ENCODE assay signal across 24 cellular contexts in genomic region chr17:38420518-38420917, GRCh38. TPM values are rescaled to one million over a fixed set of nuclear protein-coding genes. Genes with fewer than 3 reads are reported as not detected.
DNase-seq lines count a peak whose midpoint lies in the region; ATAC-seq and TF ChIP-seq lines count a peak whose summit lies in the region.
"Had no signal": no experiment of that assay in that cellular context is flagged by ENCODE, and none has a peak within 500 bp of the region (broad histone marks: within the 10 kb centered on the region; RNA-seq: fewer than 3 reads in every experiment).

No MANE protein-coding gene starts in this region.

- peak overlapping the region; percentile 68 for H3K18ac ChIP-seq in neuronal stem cell (ENCODE audit: low read length)
- no peak overlapping the region for H3K18ac ChIP-seq in trophoblast cell (ENCODE audit: low read length)

- peak overlapping the region; percentile 86 for H3K4me2 ChIP-seq in BLaER1
- no peak overlapping the region for H3K4me2 ChIP-seq in neuronal stem cell (ENCODE audit: insufficient read depth, low read length, poor library complexity, severe bottlenecking)
- no peak overlapping the region for H3K4me2 ChIP-seq in trophoblast cell (ENCODE audit: low read length)

- H3K4me3 ChIP-seq in BLaER1 (no peak overlapping the region), esophagus muscularis mucosa (peak overlapping the region; percentile 4 to 63 (median 36)), neuronal stem cell (ENCODE audit: low read length in 2 of 2) (no peak overlapping the region), trophoblast cell (ENCODE audit: low read depth, low read length) (no peak overlapping the region)
- H3K4me3 ChIP-seq: MG63 had no signal

- H3K4ac ChIP-seq in neuronal stem cell (ENCODE audit: low read length) (no peak overlapping the region), trophoblast cell (ENCODE audit: low read depth, low read length) (no peak overlapping the region)

- no peak overlapping the region for H2BK5ac ChIP-seq in neuronal stem cell (ENCODE audit: low read length)
- H2BK5ac ChIP-seq in trophoblast cell (ENCODE audit: low read depth, low read length, poor library complexity), result no peak overlapping the region

- H2AFZ ChIP-seq in neuronal stem cell (ENCODE audit: low read length) (no peak overlapping the region), trophoblast cell (ENCODE audit: insufficient read depth, low read length, poor library complexity) (no peak overlapping the region)

- H2AK5ac ChIP-seq in neuronal stem cell (ENCODE audit: low read depth, low read length), result no peak overlapping the region
- no peak overlapping the region for H2AK5ac ChIP-seq in trophoblast cell (ENCODE audit: low read length)

- WGBS in esophagus muscularis mucosa, result 56% methylated on average over 6 of the region's 6 CpGs
- WGBS in neuronal stem cell (ENCODE audit: extremely low coverage in 2 of 2, insufficient read length in 2 of 2, insufficient replicate concordance in 1 of 2), 2 donors, result no CpG with 5 or more reads among the region's 6 CpGs
- WGBS in trophoblast cell (ENCODE audit: extremely low coverage, insufficient coverage, insufficient read length), result no CpG with 5 or more reads among the region's 6 CpGs

- TF ChIP-seq CTCF in esophagus muscularis mucosa (IDR thresholded peaks at IDR 0.05), result no peak

- H2BK12ac ChIP-seq in neuronal stem cell (ENCODE audit: low read length), result peak overlapping the region; percentile 44
- no peak overlapping the region for H2BK12ac ChIP-seq in trophoblast cell (ENCODE audit: low read length)

- DNase-seq in SK-N-DZ (ENCODE audit: low spot score), result peak; percentile 67
- DNase-seq in esophagus muscularis mucosa (ENCODE audit: extremely low spot score), result no peak
- DNase-seq in neuronal stem cell (ENCODE audit: low spot score), result no peak
- no peak for DNase-seq in activated T-cell treated with anti-CD3 and anti-CD28 coated beads for 4 hours
- no peak for DNase-seq in OCI-M2 (lab: John Stamatoyannopoulos, UW; ENCODE audit: unreplicated experiment)
- DNase-seq in trophoblast cell, result no peak
- DNase-seq: activated CD4-positive, alpha-beta T cell treated with anti-CD3 and anti-CD28 coated beads, Interleukin-2, amount 50 U/mL, for 48 hours; activated naive CD4-positive, alpha-beta T cell treated with Interleukin-2 at 50 U/mL for 16 hours; activated T-cell treated with anti-CD3 and anti-CD28 coated beads, Interleukin-2, amount 50 U/mL, for 1 hour; amygdala; CD4-positive, CD25-positive, alpha-beta regulatory T cell; effector memory CD8-positive, alpha-beta T cell; kidney glomerular epithelial cell; MG63; midbrain; NCI-H1694; OCI-M1; SIG-M5; stimulated activated naive CD8-positive, alpha-beta T cell treated with anti-CD3 and anti-CD28 coated beads, Interleukin-15, amount 100 ng/mL, for 72 hours; T-helper 17 cell; WERI-Rb-1 had no signal

- H3K4me1 ChIP-seq in BLaER1 (peaks cover 85% of the 10 kb centered on the region), esophagus muscularis mucosa (peaks cover 53 to 75% (median 71%) of the 10 kb centered on the region in 4 donors), neuronal stem cell (ENCODE audit: control insufficient read depth in 2 of 2, insufficient read depth in 1 of 2, low read depth in 1 of 2, low read length in 2 of 2) (peaks cover 43 to 48% of the 10 kb centered on the region in 2 donors), trophoblast cell (ENCODE audit: control insufficient read depth in 1 of 2, insufficient read depth in 2 of 2, low read length in 2 of 2) (peaks cover 0 to 2% of the 10 kb centered on the region in 2 experiments)

- intact Hi-C loops in esophagus muscularis mucosa (cut with DNase I), result no loop called here

- ATAC-seq in GM21825 (IDR thresholded peaks at IDR 0.05; ENCODE audit: unreplicated experiment), result no peak
- ATAC-seq: effector memory CD8-positive, alpha-beta T cell; stimulated activated naive CD8-positive, alpha-beta T cell treated with anti-CD3 and anti-CD28 coated beads, Interleukin-15, amount 100 ng/mL, for 72 hours; T-helper 17 cell had no signal

- no peaks in the 10 kb centered on the region for H3K9me3 ChIP-seq in BLaER1
- no peaks in the 10 kb centered on the region for H3K9me3 ChIP-seq in esophagus muscularis mucosa
- H3K9me3 ChIP-seq in neuronal stem cell (replicated peaks in 1 of 2; ENCODE audit: control insufficient read depth in 2 of 2, insufficient read depth in 1 of 2, low read depth in 1 of 2, low read length in 2 of 2), result no peaks in the 10 kb centered on the region
- peaks cover 4% of the 10 kb centered on the region for H3K9me3 ChIP-seq in trophoblast cell (ENCODE audit: insufficient read depth, low read depth, low read length)
- H3K9me3 ChIP-seq: MG63 had no signal

- H3K9ac ChIP-seq in BLaER1 (no peak overlapping the region), neuronal stem cell (ENCODE audit: low read depth, low read length, poor library complexity) (no peak overlapping the region), trophoblast cell (ENCODE audit: low read length) (no peak overlapping the region)

- H4K20me1 ChIP-seq in BLaER1, result no peaks in the 10 kb centered on the region

- H4K91ac ChIP-seq in neuronal stem cell (ENCODE audit: low read depth, low read length, poor library complexity) (no peak overlapping the region), trophoblast cell (ENCODE audit: low read depth, low read length) (no peak overlapping the region)

- H3K23ac ChIP-seq in neuronal stem cell (ENCODE audit: low read depth, low read length, poor library complexity), result no peak overlapping the region
- H3K23ac ChIP-seq in trophoblast cell (ENCODE audit: low read length), result no peak overlapping the region

- H3K27me3 ChIP-seq in BLaER1 (peaks cover 40% of the 10 kb centered on the region), esophagus muscularis mucosa (peaks cover 0 to 24% (median 0%) of the 10 kb centered on the region in 4 donors), neuronal stem cell (ENCODE audit: control insufficient read depth in 3 of 3, insufficient read depth in 3 of 3, low read depth in 1 of 3, low read length in 3 of 3) (peaks cover 0 to 61% (median 6%) of the 10 kb centered on the region in 3 experiments), trophoblast cell (ENCODE audit: insufficient read depth, low read length) (peaks cover 28% of the 10 kb centered on the region)
- H3K27me3 ChIP-seq: MG63 had no signal

- H4K12ac ChIP-seq in trophoblast cell (ENCODE audit: low read depth, low read length), result no peak overlapping the region

- H2BK120ac ChIP-seq in neuronal stem cell (ENCODE audit: low read depth, low read length), result no peak overlapping the region
- no peak overlapping the region for H2BK120ac ChIP-seq in trophoblast cell (ENCODE audit: insufficient read depth, low read length, poor library complexity)

- no peak for TF ChIP-seq POLR2A in esophagus muscularis mucosa (IDR thresholded peaks at IDR 0.05; ENCODE audit: low read depth)

- H3K79me1 ChIP-seq in neuronal stem cell (ENCODE audit: low read depth, low read length) (no peaks in the 10 kb centered on the region), trophoblast cell (ENCODE audit: low read length) (no peaks in the 10 kb centered on the region)

- no peaks in the 10 kb centered on the region for H3K79me2 ChIP-seq in trophoblast cell (ENCODE audit: control insufficient read depth, insufficient read depth, low read length, poor library complexity)

- H3K36me3 ChIP-seq in BLaER1, result no peaks in the 10 kb centered on the region
- H3K36me3 ChIP-seq in esophagus muscularis mucosa, result no peaks in the 10 kb centered on the region
- H3K36me3 ChIP-seq in neuronal stem cell (replicated peaks in 1 of 2; ENCODE audit: control insufficient read depth in 2 of 2, insufficient read depth in 2 of 2, low read length in 2 of 2), result no peaks in the 10 kb centered on the region
- no peaks in the 10 kb centered on the region for H3K36me3 ChIP-seq in trophoblast cell (ENCODE audit: control insufficient read depth in 1 of 2, insufficient read depth in 2 of 2, low read length in 2 of 2)
- H3K36me3 ChIP-seq: MG63, WERI-Rb-1 had no signal

- H2BK15ac ChIP-seq in neuronal stem cell (ENCODE audit: low read length), result no peak overlapping the region

- no peak overlapping the region for H3K27ac ChIP-seq in BLaER1
- H3K27ac ChIP-seq in esophagus muscularis mucosa (replicated peaks in 1 of 4), result peak overlapping the region; percentile 79 to 92 (median 86)
- no peak overlapping the region for H3K27ac ChIP-seq in neuronal stem cell (replicated peaks; ENCODE audit: low read length)
- H3K27ac ChIP-seq in trophoblast cell (ENCODE audit: low read depth, low read length), result no peak overlapping the region
- H3K27ac ChIP-seq: WERI-Rb-1 had no signal

- H3K14ac ChIP-seq in neuronal stem cell (ENCODE audit: low read length), result no peak overlapping the region
- no peak overlapping the region for H3K14ac ChIP-seq in trophoblast cell (ENCODE audit: low read length)

- H4K8ac ChIP-seq in neuronal stem cell (ENCODE audit: low read depth, low read length) (no peak overlapping the region), trophoblast cell (ENCODE audit: low read depth, low read length) (no peak overlapping the region)

- no peak for TF ChIP-seq EP300 in esophagus muscularis mucosa (IDR thresholded peaks at IDR 0.05)

RNA-seq across cellular contexts. Expression of gene ARHGAP23, which starts 7.7 kb away (rescaled TPM):
- 18.2 and 21.7 TPM in 2 replicates for polyA plus RNA-seq in SK-N-DZ (2014; cell fraction: cytosol; rRNA removed)
- polyA plus RNA-seq in SK-N-DZ (2014; cell fraction: nucleus; rRNA removed), result 20.8 and 21.0 TPM in 2 replicates
- 100 to 1,000 TPM in 2 of 4 donors, 10 to 100 TPM in 2; 58.6 to 150 (median 104) TPM for total RNA-seq in esophagus muscularis mucosa
- polyA plus RNA-seq in neuronal stem cell (2013, experiment 1 of 2), result 15.0 TPM
- 15.8 TPM for polyA plus RNA-seq in neuronal stem cell (2013, experiment 2 of 2)
- polyA plus RNA-seq in trophoblast cell (2013), result 16.7 and 17.8 TPM in 2 replicates
- polyA plus RNA-seq: IgD-negative memory B cell had no signal

Comparison
In these comparisons a context has a peak if more than half of its experiments do, and no peak if none do; other contexts are left out.
1. H3K27ac ChIP-seq: peak in esophagus muscularis mucosa (4 of 4); none in BLaER1 (single experiment), neuronal stem cell (single experiment) and trophoblast cell (single experiment).
2. H3K4me3 ChIP-seq: peak in esophagus muscularis mucosa (4 of 4); none in BLaER1 (single experiment), neuronal stem cell (0 of 2) and trophoblast cell (single experiment).